15 cellular contexts compared by ENCODE assay signal in genomic region chr5:172119921-172120688, GRCh38.
A peak's percentile ranks its signal among the peaks of the same experiment; 100 is the strongest.
DNase-seq lines count a peak whose midpoint lies in the region; ATAC-seq lines count a peak whose summit lies in the region.
"Had no signal": no experiment of that assay in that cellular context is flagged by ENCODE, and none has a peak within 500 bp of the region (broad histone marks: within the 10 kb centered on the region; RNA-seq: fewer than 3 reads in every experiment).

No MANE protein-coding gene starts in this region.

- H3K4me1 ChIP-seq in HAP-1 = no peaks in the 10 kb centered on the region

- H3K36me3 Mint-ChIP-seq in stimulated activated naive CD8-positive, alpha-beta T cell treated with anti-CD3 and anti-CD28 coated beads, Interleukin-15, Interleukin-2, amounts not matched to agents 100 ng/mL and 50 ng/mL, for 24 hours (ENCODE audit: low read depth) = peaks cover 44% of the 10 kb centered on the region
- peaks cover 6% of the 10 kb centered on the region for H3K36me3 Mint-ChIP-seq in T-helper 17 cell (ENCODE audit: low read depth)

- in situ Hi-C loops in HAP-1 (cut with MboI; ENCODE audit: low sequenced_read_pairs) = loop anchor here (25.0 kb wide), 1 partner anchor 567 kb away; no protein-coding TSS in a partner anchor

- ATAC-seq in stimulated activated naive CD8-positive, alpha-beta T cell treated with anti-CD3 and anti-CD28 coated beads, Interleukin-15, Interleukin-2, amounts not matched to agents 100 U/mL and 50 U/mL, for 24 hours = no peak
- no peak for ATAC-seq in T-helper 17 cell
- ATAC-seq: gastroesophageal sphincter; stimulated activated naive CD8-positive, alpha-beta T cell treated with anti-CD3 and anti-CD28 coated beads, Interleukin-15, amount 100 ng/mL, for 72 hours had no signal

- H3K27me3 ChIP-seq in HAP-1 (ENCODE audit: low read depth) = no peaks in the 10 kb centered on the region
- H3K27me3 ChIP-seq: gastroesophageal sphincter had no signal

- no peaks in the 10 kb centered on the region for H3K9me3 Mint-ChIP-seq in stimulated activated naive CD8-positive, alpha-beta T cell treated with anti-CD3 and anti-CD28 coated beads, Interleukin-15, Interleukin-2, amounts not matched to agents 100 ng/mL and 50 ng/mL, for 24 hours
- H3K9me3 Mint-ChIP-seq: H9 had no signal

- no peaks in the 10 kb centered on the region for H3K27me3 Mint-ChIP-seq in stimulated activated naive CD8-positive, alpha-beta T cell treated with anti-CD3 and anti-CD28 coated beads, Interleukin-15, Interleukin-2, amounts not matched to agents 100 ng/mL and 50 ng/mL, for 24 hours
- no peaks in the 10 kb centered on the region for H3K27me3 Mint-ChIP-seq in T-helper 17 cell
- H3K27me3 Mint-ChIP-seq: stimulated activated naive CD8-positive, alpha-beta T cell treated with anti-CD3 and anti-CD28 coated beads, Interleukin-15, amount 100 ng/mL, for 72 hours had no signal

- H3K4me1 Mint-ChIP-seq in stimulated activated naive CD8-positive, alpha-beta T cell treated with anti-CD3 and anti-CD28 coated beads, Interleukin-15, Interleukin-2, amounts not matched to agents 100 ng/mL and 50 ng/mL, for 24 hours (ENCODE audit: low read depth) = peaks cover 51% of the 10 kb centered on the region
- H3K4me1 Mint-ChIP-seq in T-helper 17 cell = peaks cover 49% of the 10 kb centered on the region

- H3K4me3 ChIP-seq in HAP-1 = no peak overlapping the region
- H3K4me3 ChIP-seq: gastroesophageal sphincter, skin epidermis had no signal

- H3K9me3 ChIP-seq in T-helper 17 cell (ENCODE audit: control insufficient read depth, low read length, poor library complexity, severe bottlenecking) (no peaks in the 10 kb centered on the region), HAP-1 (no peaks in the 10 kb centered on the region)
- H3K9me3 ChIP-seq: gastroesophageal sphincter had no signal

- no peak overlapping the region for H3K4me3 Mint-ChIP-seq in stimulated activated naive CD8-positive, alpha-beta T cell treated with anti-CD3 and anti-CD28 coated beads, Interleukin-15, Interleukin-2, amounts not matched to agents 100 ng/mL and 50 ng/mL, for 24 hours
- H3K4me3 Mint-ChIP-seq in T-helper 17 cell = peak overlapping the region; percentile 59
- H3K4me3 Mint-ChIP-seq: H9; stimulated activated naive CD8-positive, alpha-beta T cell treated with anti-CD3 and anti-CD28 coated beads, Interleukin-15, amount 100 ng/mL, for 72 hours had no signal

- H3K27ac Mint-ChIP-seq in stimulated activated naive CD8-positive, alpha-beta T cell treated with anti-CD3 and anti-CD28 coated beads, Interleukin-15, Interleukin-2, amounts not matched to agents 100 ng/mL and 50 ng/mL, for 24 hours = peak overlapping the region; percentile 14
- peak overlapping the region; percentile 68 for H3K27ac Mint-ChIP-seq in T-helper 17 cell
- H3K27ac Mint-ChIP-seq: H9 had no signal

- no peak for DNase-seq in stimulated activated naive CD8-positive, alpha-beta T cell treated with anti-CD3 and anti-CD28 coated beads, Interleukin-15, Interleukin-2, amounts not matched to agents 100 U/mL and 50 U/mL, for 24 hours
- no peak for DNase-seq in T-helper 17 cell
- DNase-seq in iPS-NIHi7 (ENCODE audit: extremely low spot score) = peak; percentile 48
- no peak for DNase-seq in T-helper 1 cell
- no peak for DNase-seq in NCI-H2171 treated with DMSO at 0.1 percent for 48 hours (lab: John Stamatoyannopoulos, UW)
- DNase-seq in HAP-1 (ENCODE audit: low spot score in 2 of 2) = no peak
- DNase-seq in NCI-H226 = no peak
- DNase-seq: activated CD8-positive, alpha-beta memory T cell treated with anti-CD3 and anti-CD28 coated beads for 24 hours; DND-41; H9; NCI-H1105; stimulated activated naive CD8-positive, alpha-beta T cell treated with anti-CD3 and anti-CD28 coated beads, Interleukin-15, amount 100 ng/mL, for 72 hours had no signal

- no peaks in the 10 kb centered on the region; the same call in 1 of the 2 replicates for H3K36me3 ChIP-seq in HAP-1 (replicated peaks)
